ENCODE assay signal across 14 cellular contexts in the genomic region with DNA sequence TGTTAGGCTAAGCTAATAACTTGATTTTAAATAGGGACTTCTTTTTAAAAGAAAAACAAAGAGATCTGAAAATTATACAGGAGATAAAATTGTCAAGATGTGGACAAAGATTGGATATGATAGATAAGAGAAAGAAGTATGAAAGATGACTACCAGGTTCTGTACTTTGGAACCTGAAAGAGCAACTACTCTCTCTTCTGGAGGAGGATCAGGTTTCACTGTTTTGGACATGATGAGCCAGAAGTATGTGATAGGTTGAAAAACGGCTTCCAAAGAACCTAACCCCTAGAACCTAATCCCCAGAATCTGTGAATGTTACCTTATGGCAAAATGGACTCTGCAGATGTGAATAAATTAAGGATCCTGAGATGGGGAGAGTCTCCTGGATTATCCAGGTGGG. TPM values are rescaled to one million over a fixed set of nuclear protein-coding genes. Genes with fewer than 3 reads are reported as not detected.
DNase-seq lines count a peak whose midpoint lies in the region; ATAC-seq and TF ChIP-seq lines count a peak whose summit lies in the region.
"Had no signal": no experiment of that assay in that cellular context is flagged by ENCODE, and none has a peak within 500 bp of the region (broad histone marks: within the 10 kb centered on the region; RNA-seq: fewer than 3 reads in every experiment).

No MANE protein-coding gene starts in this region.

- peak overlapping the region; percentile 88 for H3K27ac ChIP-seq in CD4-positive, CD25-positive, alpha-beta regulatory T cell (ENCODE audit: insufficient read depth, low read length, poor library complexity, severe bottlenecking)
- H3K27ac ChIP-seq in HCT116 (ENCODE audit: low read depth, low read length) (no peak overlapping the region), SK-N-SH (ENCODE audit: low read depth in 2 of 2, low read length in 1 of 2) (no peak overlapping the region), PC-9 (no peak overlapping the region)
- H3K27ac ChIP-seq: C4-2B had no signal

- intact Hi-C loops in HCT116 (cut with micrococcal nuclease), result no loop called here
- intact Hi-C loops in PC-9 (cut with micrococcal nuclease; ENCODE audit: unreplicated experiment), result no loop called here

- H3K4me2 ChIP-seq in HCT116 (ENCODE audit: low read length) (peak overlapping the region; percentile 24), SK-N-SH (no peak overlapping the region), PC-9 (no peak overlapping the region)

- DNase-seq in CD4-positive, CD25-positive, alpha-beta regulatory T cell, result no peak
- DNase-seq in HCT116 (ENCODE audit: low read depth, low spot score) (no peak), SK-N-SH (no peak), left kidney (ENCODE audit: low read depth, low spot score) (peak; percentile 14), NCI-H2227 (lab: John Stamatoyannopoulos, UW; ENCODE audit: unreplicated experiment) (no peak), G401 (ENCODE audit: low spot score) (no peak), PC-9 (no peak), hepatic stellate cell (ENCODE audit: low spot score) (no peak)
- DNase-seq: activated CD8-positive, alpha-beta memory T cell treated with anti-CD3 and anti-CD28 coated beads, Interleukin-2, amount 10 ng/mL, durations not matched to agents 7 days and 5 days; effector CD4-positive, alpha-beta T cell; NCI-H1436 treated with DMSO at 0.1 percent for 48 hours; posterior cingulate gyrus; T1000 had no signal

- in situ Hi-C loops in G401 (cut with HindIII; ENCODE audit: low sequenced_read_pairs), result no loop called here

- ATAC-seq in CD4-positive, CD25-positive, alpha-beta regulatory T cell (ENCODE audit: low read depth in 2 of 2), result no peak
- ATAC-seq in HCT116, result no peak
- ATAC-seq: activated CD8-positive, alpha-beta memory T cell treated with anti-CD3 and anti-CD28 coated beads, Interleukin-2, amount 10 ng/mL, durations not matched to agents 7 days and 5 days had no signal

- H3K27me3 Mint-ChIP-seq in CD4-positive, CD25-positive, alpha-beta regulatory T cell, result no peaks in the 10 kb centered on the region
- H3K27me3 Mint-ChIP-seq: activated CD8-positive, alpha-beta memory T cell treated with anti-CD3 and anti-CD28 coated beads, Interleukin-2, amount 10 ng/mL, durations not matched to agents 7 days and 5 days had no signal

- H3K27me3 ChIP-seq in CD4-positive, CD25-positive, alpha-beta regulatory T cell (ENCODE audit: control insufficient read depth, insufficient read depth, low read length), result no peaks in the 10 kb centered on the region
- H3K27me3 ChIP-seq in HCT116 (ENCODE audit: insufficient read depth, low read length) (no peaks in the 10 kb centered on the region), SK-N-SH (ENCODE audit: insufficient read depth) (no peaks in the 10 kb centered on the region), PC-9 (ENCODE audit: insufficient read depth, low read depth) (no peaks in the 10 kb centered on the region)

- H2AFZ ChIP-seq in HCT116 (ENCODE audit: low read depth, low read length, poor library complexity, severe bottlenecking) (no peak overlapping the region), SK-N-SH (ENCODE audit: low read depth) (no peak overlapping the region), PC-9 (no peak overlapping the region)

- H3K79me2 ChIP-seq in HCT116 (ENCODE audit: insufficient read depth, low read length) (peaks cover 51% of the 10 kb centered on the region), SK-N-SH (ENCODE audit: insufficient read depth) (peaks cover 98% of the 10 kb centered on the region), PC-9 (ENCODE audit: low read depth) (peaks cover 80% of the 10 kb centered on the region)

- H3K27ac Mint-ChIP-seq in CD4-positive, CD25-positive, alpha-beta regulatory T cell, result peak overlapping the region; percentile 76 to 96 (median 84)

- WGBS in SK-N-SH (ENCODE audit: low lambda C conversion rate), result 68% methylated on average over 1 of the region's 1 CpG

- H3K9me2 ChIP-seq in HCT116 (ENCODE audit: insufficient read depth), result no peaks in the 10 kb centered on the region
- H3K9me2 ChIP-seq in SK-N-SH, result no peaks in the 10 kb centered on the region
- no peaks in the 10 kb centered on the region for H3K9me2 ChIP-seq in PC-9 (ENCODE audit: insufficient read depth)

- TF ChIP-seq CTCF in HCT116 (IDR thresholded peaks at IDR 0.05 in 2 of 3, conservative IDR thresholded peaks at IDR 0.05 in 1 of 3; ENCODE audit: borderline replicate concordance in 1 of 3, insufficient read depth in 1 of 3, low read depth in 2 of 3, low read length in 2 of 3) (no peak), SK-N-SH (IDR thresholded peaks at IDR 0.05) (no peak), PC-9 (conservative IDR thresholded peaks at IDR 0.05) (no peak)

- TF ChIP-seq RAD21 in HCT116 (IDR thresholded peaks at IDR 0.05; ENCODE audit: low read depth), result no peak
- no peak for TF ChIP-seq RAD21 in SK-N-SH (IDR thresholded peaks at IDR 0.05; ENCODE audit: low read length)

- H3F3A ChIP-seq in SK-N-SH (replicated peaks; ENCODE audit: insufficient read depth) (no peaks in the 10 kb centered on the region), PC-9 (ENCODE audit: insufficient read depth, low read depth) (peaks cover 6% of the 10 kb centered on the region)

- H4K20me1 ChIP-seq in HCT116 (ENCODE audit: insufficient read depth) (no peaks in the 10 kb centered on the region), SK-N-SH (ENCODE audit: insufficient read depth) (peaks cover 19% of the 10 kb centered on the region; the same call in 1 of the 2 replicates), PC-9 (ENCODE audit: insufficient read depth) (peaks cover 16% of the 10 kb centered on the region)

- H3K9me3 Mint-ChIP-seq in CD4-positive, CD25-positive, alpha-beta regulatory T cell, result peaks cover 0 to 3% (median 0%) of the 10 kb centered on the region in 7 donors

- no peak for TF ChIP-seq EP300 in SK-N-SH (IDR thresholded peaks at IDR 0.05; ENCODE audit: borderline replicate concordance in 1 of 2, low read depth in 1 of 2, low read length in 1 of 2)

- H3K9ac ChIP-seq in HCT116 (ENCODE audit: low read length) (no peak overlapping the region), SK-N-SH (no peak overlapping the region)

- peaks cover 10% of the 10 kb centered on the region for H3K36me3 ChIP-seq in CD4-positive, CD25-positive, alpha-beta regulatory T cell (ENCODE audit: control insufficient read depth, insufficient read depth, low read length)
- no peaks in the 10 kb centered on the region for H3K36me3 ChIP-seq in HCT116 (ENCODE audit: control insufficient read depth in 1 of 2, insufficient read depth in 2 of 2, low read length in 2 of 2)
- peaks cover 10 to 18% of the 10 kb centered on the region in 2 experiments for H3K36me3 ChIP-seq in SK-N-SH (replicated peaks in 1 of 2; ENCODE audit: control insufficient read depth in 1 of 2, insufficient read depth in 2 of 2, low read length in 1 of 2)
- H3K36me3 ChIP-seq in PC-9 (ENCODE audit: low read depth), result 0 out of 2 replicates have a peak, but pooled peaks cover 4% of the 10 kb centered on the region

- H3K9me3 ChIP-seq in CD4-positive, CD25-positive, alpha-beta regulatory T cell (ENCODE audit: control insufficient read depth in 2 of 2, low read length in 2 of 2), result no peaks in the 10 kb centered on the region
- H3K9me3 ChIP-seq in HCT116 (ENCODE audit: control insufficient read depth in 1 of 2, insufficient read depth in 1 of 2, low read depth in 1 of 2, low read length in 2 of 2) (no peaks in the 10 kb centered on the region), SK-N-SH (no peaks in the 10 kb centered on the region), PC-9 (ENCODE audit: insufficient read depth, low read depth) (no peaks in the 10 kb centered on the region)

- CTCF ChIA-PET in HCT116 (lab: Charles Lee), result no interaction called here
- CTCF ChIA-PET in SK-N-SH (lab: Yijun Ruan, JAX), result interaction anchor here (1.3 kb wide), 1 partner anchor 13 kb away, joined by 4 read pairs; no protein-coding TSS in a partner anchor
- CTCF ChIA-PET in PC-9 (lab: Charles Lee), result no interaction called here

- no TSS peak for BruUV-seq in HCT116 (replicated peaks; lab: Mats Ljungman, UMichigan)
- BruUV-seq in PC-9 (replicated peaks; lab: Mats Ljungman, UMichigan), result no TSS peak

- RAD21 ChIA-PET in HCT116 (lab: Charles Lee; ENCODE audit: low non-redundant PET in 1 of 2, low total read pairs in 2 of 2, uncharacterized antibody in 2 of 2, unreplicated experiment in 2 of 2), result interaction anchor here in 1 of 2 experiments (0.7 kb wide), 1 partner anchor 10 kb away, joined by 3 read pairs; no protein-coding TSS in a partner anchor

- peaks cover 14% of the 10 kb centered on the region for H3K36me3 Mint-ChIP-seq in CD4-positive, CD25-positive, alpha-beta regulatory T cell

- no peak overlapping the region for H3K4me3 ChIP-seq in CD4-positive, CD25-positive, alpha-beta regulatory T cell (ENCODE audit: low read depth, low read length)
- no peak overlapping the region for H3K4me3 ChIP-seq in HCT116 (replicated peaks in 1 of 2; ENCODE audit: low read depth in 1 of 2, low read length in 2 of 2)
- H3K4me3 ChIP-seq in SK-N-SH (ENCODE audit: low read depth in 2 of 2, low read length in 1 of 2), result no peak overlapping the region
- no peak overlapping the region for H3K4me3 ChIP-seq in PC-9

- peaks cover 75% of the 10 kb centered on the region for H3K4me1 ChIP-seq in CD4-positive, CD25-positive, alpha-beta regulatory T cell (ENCODE audit: control insufficient read depth, insufficient read depth, low read length, poor library complexity, severe bottlenecking)
- peaks cover 3 to 12% of the 10 kb centered on the region in 2 experiments for H3K4me1 ChIP-seq in HCT116 (ENCODE audit: control insufficient read depth in 1 of 2, insufficient read depth in 2 of 2, low read length in 2 of 2)
- H3K4me1 ChIP-seq in SK-N-SH (ENCODE audit: control insufficient read depth in 1 of 2, insufficient read depth in 2 of 2, low read depth in 1 of 2, low read length in 1 of 2), result peaks cover 15 to 28% of the 10 kb centered on the region in 2 experiments; a peak in 3 of 4 replicates
- H3K4me1 ChIP-seq in PC-9 (replicated peaks; ENCODE audit: insufficient read depth), result peaks cover 21% of the 10 kb centered on the region

- H3K4me3 Mint-ChIP-seq in CD4-positive, CD25-positive, alpha-beta regulatory T cell, result peak overlapping the region in 2 of 4 donors; percentile 2 to 42
- H3K4me3 Mint-ChIP-seq: activated CD8-positive, alpha-beta memory T cell treated with anti-CD3 and anti-CD28 coated beads, Interleukin-2, amount 10 ng/mL, durations not matched to agents 7 days and 5 days had no signal

- no peak for TF ChIP-seq POLR2A in HCT116 (IDR thresholded peaks at IDR 0.05; ENCODE audit: borderline replicate concordance, extremely low read depth, insufficient read depth, insufficient read length)

- peaks cover 48 to 60% (median 57%) of the 10 kb centered on the region in 4 donors for H3K4me1 Mint-ChIP-seq in CD4-positive, CD25-positive, alpha-beta regulatory T cell

- POLR2A ChIA-PET in HCT116 (lab: Charles Lee), result no interaction called here
- POLR2A ChIA-PET in SK-N-SH (lab: Yijun Ruan, JAX), result no interaction called here
- POLR2A ChIA-PET in PC-9 (lab: Charles Lee; ENCODE audit: unreplicated experiment), result no interaction called here

RNA-seq across cellular contexts. Expression of a gene that starts 26.2 kb away (rescaled TPM):
- 52.1 TPM for total RNA-seq in CD4-positive, CD25-positive, alpha-beta regulatory T cell
- 10 to 100 TPM; 43.8 to 52.7 (median 49.8) TPM for polyA plus RNA-seq in CD4-positive, CD25-positive, alpha-beta regulatory T cell
- total RNA-seq in HCT116 (2021; ENCODE audit: unreplicated experiment), result 16.6 TPM
- 11.9 and 12.2 TPM in 2 replicates for polyA plus RNA-seq in HCT116 (2012)
- 3.9 and 4.0 TPM in 2 replicates for polyA plus RNA-seq in SK-N-SH (2012; rRNA removed)
- 5.1 and 5.2 TPM in 2 replicates for polyA plus RNA-seq in SK-N-SH (2012; cell fraction: cytosol; rRNA removed)
- polyA plus RNA-seq in SK-N-SH (2012; cell fraction: nucleus; rRNA removed), result 4.1 and 8.3 TPM in 2 replicates
- 7.4 and 13.6 TPM in 2 replicates for total RNA-seq in G401 (2014; rRNA removed; shearing (Covaris generic))
- 11.3 and 12.3 TPM in 2 replicates for total RNA-seq in PC-9 (2021)

RNA-seq across cellular contexts. Expression of a gene that starts 26.8 kb away (rescaled TPM):
- 16.7 TPM for total RNA-seq in CD4-positive, CD25-positive, alpha-beta regulatory T cell
- 10 to 100 TPM; 11.1 to 22.7 (median 15.3) TPM for polyA plus RNA-seq in CD4-positive, CD25-positive, alpha-beta regulatory T cell
- total RNA-seq in HCT116 (2021; ENCODE audit: unreplicated experiment), result 11.4 TPM
- 4.1 and 4.3 TPM in 2 replicates for polyA plus RNA-seq in HCT116 (2012)
- polyA plus RNA-seq in SK-N-SH (2012; rRNA removed), result 10.8 and 14.1 TPM in 2 replicates
- 12.5 and 13.5 TPM in 2 replicates for polyA plus RNA-seq in SK-N-SH (2012; cell fraction: cytosol; rRNA removed)
- 9.5 and 16.1 TPM in 2 replicates for polyA plus RNA-seq in SK-N-SH (2012; cell fraction: nucleus; rRNA removed)
- total RNA-seq in G401 (2014; rRNA removed; shearing (Covaris generic)), result 15.5 and 27.1 TPM in 2 replicates
- 46.2 and 61.2 TPM in 2 replicates for total RNA-seq in PC-9 (2021)
